ENCODE assay signal across 29 cellular contexts in genomic region chr1:11720523-11720922, GRCh38. TPM values are rescaled to one million over a fixed set of nuclear protein-coding genes. Genes with fewer than 3 reads are reported as not detected.
"Had no signal": no experiment of that assay in that cellular context is flagged by ENCODE, and none has a peak within 500 bp of the region (broad histone marks: within the 10 kb centered on the region; RNA-seq: fewer than 3 reads in every experiment).

No MANE protein-coding gene starts in this region.

- H3K9me3 Mint-ChIP-seq: endodermal cell; mesothelial cell of epicardium; naive thymus-derived CD4-positive, alpha-beta T cell; stimulated activated memory B cell treated with anti-CD40 and anti-IgM and Interleukin-4, amounts not matched to agents 10 μg/mL and 1 μg/mL and 100 μg/mL, for 72 hours had no signal

- H3K4me3 Mint-ChIP-seq: mesothelial cell of epicardium had no signal

- H3K27me3 Mint-ChIP-seq: stimulated activated memory B cell treated with anti-CD40 and anti-IgM and Interleukin-4, amounts not matched to agents 10 μg/mL and 1 μg/mL and 100 μg/mL, for 72 hours had no signal

- H3K27ac ChIP-seq: epithelial cell of prostate, gastrocnemius medialis, heart left ventricle, hepatocyte, parathyroid adenoma, prostate gland, right atrium auricular region, thoracic aorta, tibial nerve had no signal

- H3K4me1 ChIP-seq: parathyroid adenoma, prostate gland had no signal

- H3K27me3 ChIP-seq: dorsolateral prefrontal cortex, gastrocnemius medialis, right atrium auricular region, tibial nerve, upper lobe of left lung had no signal

- H3K27ac Mint-ChIP-seq: endodermal cell, mesothelial cell of epicardium had no signal

- DNase-seq: effector CD4-positive, alpha-beta T cell; endodermal cell; foreskin fibroblast; gastrocnemius medialis; heart left ventricle; kidney; naive thymus-derived CD4-positive, alpha-beta T cell; stimulated activated CD4-positive, alpha-beta T cell treated with anti-CD3 and anti-CD28 coated beads, Interleukin-12 subunit alpha, Interleukin-12 subunit beta, amount 100 ng/mL, for 4 hours; stimulated activated CD4-positive, alpha-beta T cell treated with anti-CD3 and anti-CD28 coated beads, Interleukin-1b, Interleukin-23, amount 100 ng/mL, for 48 hours; stimulated activated CD4-positive, alpha-beta T cell treated with anti-CD3 and anti-CD28 coated beads, Interleukin-4, amount 100 ng/mL, for 1 hour; stimulated activated naive CD8-positive, alpha-beta T cell treated with anti-CD3 and anti-CD28 coated beads, Interleukin-15, Interleukin-2, amounts not matched to agents 100 U/mL and 50 U/mL, for 24 hours; upper lobe of left lung had no signal

- H3K9ac ChIP-seq: parathyroid adenoma had no signal

- H3K36me3 Mint-ChIP-seq: mesothelial cell of epicardium; naive thymus-derived CD4-positive, alpha-beta T cell; stimulated activated memory B cell treated with anti-CD40 and anti-IgM and Interleukin-4, amounts not matched to agents 10 μg/mL and 1 μg/mL and 100 μg/mL, for 72 hours had no signal

- H3K36me3 ChIP-seq: gastrocnemius medialis, heart left ventricle, prostate gland, right atrium auricular region, thoracic aorta, tibial nerve, upper lobe of left lung had no signal

- H3K4me3 ChIP-seq: hepatocyte, lung, prostate gland, right atrium auricular region, smooth muscle cell, thoracic aorta had no signal

- H3K9me3 ChIP-seq: gastrocnemius medialis, heart left ventricle, prostate gland, right atrium auricular region, thoracic aorta, tibial nerve, upper lobe of left lung had no signal

RNA-seq across cellular contexts. Expression of gene DRAXIN, which starts 29.0 kb away (rescaled TPM):
- total RNA-seq: gastrocnemius medialis, left lobe of liver, omental fat pad, right atrium auricular region, sciatic nerve had no signal

RNA-seq across cellular contexts. Expression of gene C1orf167, which starts 41.5 kb away (rescaled TPM):
- total RNA-seq: cerebellum, hepatocyte, left lobe of liver, liver, smooth muscle cell had no signal
